Comparison of ENCODE assay signal across 1 cellular context in the genomic region with DNA sequence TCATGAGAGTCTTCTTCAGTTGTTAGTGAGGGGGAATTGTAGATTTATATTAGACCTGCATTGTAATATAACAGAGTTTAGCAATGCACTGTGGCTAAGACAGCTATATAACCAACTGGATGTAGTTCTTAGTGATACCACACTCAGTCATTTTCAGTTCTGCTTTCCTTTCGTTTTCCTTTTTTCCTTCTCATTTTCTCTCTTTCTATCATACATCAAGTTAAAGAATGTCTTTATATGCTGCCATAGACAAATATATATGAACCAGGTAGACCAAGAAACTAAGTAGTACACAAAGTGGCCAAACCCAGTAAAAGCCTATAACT.
TF ChIP-seq lines count a peak whose summit lies in the region.

No MANE protein-coding gene starts in this region.

TF ChIP-seq in GM23338, 12 proteins besides CTCF, POLR2A, EP300 and RAD21 (continued from another document):
- TF ChIP-seq, protein P1, sequence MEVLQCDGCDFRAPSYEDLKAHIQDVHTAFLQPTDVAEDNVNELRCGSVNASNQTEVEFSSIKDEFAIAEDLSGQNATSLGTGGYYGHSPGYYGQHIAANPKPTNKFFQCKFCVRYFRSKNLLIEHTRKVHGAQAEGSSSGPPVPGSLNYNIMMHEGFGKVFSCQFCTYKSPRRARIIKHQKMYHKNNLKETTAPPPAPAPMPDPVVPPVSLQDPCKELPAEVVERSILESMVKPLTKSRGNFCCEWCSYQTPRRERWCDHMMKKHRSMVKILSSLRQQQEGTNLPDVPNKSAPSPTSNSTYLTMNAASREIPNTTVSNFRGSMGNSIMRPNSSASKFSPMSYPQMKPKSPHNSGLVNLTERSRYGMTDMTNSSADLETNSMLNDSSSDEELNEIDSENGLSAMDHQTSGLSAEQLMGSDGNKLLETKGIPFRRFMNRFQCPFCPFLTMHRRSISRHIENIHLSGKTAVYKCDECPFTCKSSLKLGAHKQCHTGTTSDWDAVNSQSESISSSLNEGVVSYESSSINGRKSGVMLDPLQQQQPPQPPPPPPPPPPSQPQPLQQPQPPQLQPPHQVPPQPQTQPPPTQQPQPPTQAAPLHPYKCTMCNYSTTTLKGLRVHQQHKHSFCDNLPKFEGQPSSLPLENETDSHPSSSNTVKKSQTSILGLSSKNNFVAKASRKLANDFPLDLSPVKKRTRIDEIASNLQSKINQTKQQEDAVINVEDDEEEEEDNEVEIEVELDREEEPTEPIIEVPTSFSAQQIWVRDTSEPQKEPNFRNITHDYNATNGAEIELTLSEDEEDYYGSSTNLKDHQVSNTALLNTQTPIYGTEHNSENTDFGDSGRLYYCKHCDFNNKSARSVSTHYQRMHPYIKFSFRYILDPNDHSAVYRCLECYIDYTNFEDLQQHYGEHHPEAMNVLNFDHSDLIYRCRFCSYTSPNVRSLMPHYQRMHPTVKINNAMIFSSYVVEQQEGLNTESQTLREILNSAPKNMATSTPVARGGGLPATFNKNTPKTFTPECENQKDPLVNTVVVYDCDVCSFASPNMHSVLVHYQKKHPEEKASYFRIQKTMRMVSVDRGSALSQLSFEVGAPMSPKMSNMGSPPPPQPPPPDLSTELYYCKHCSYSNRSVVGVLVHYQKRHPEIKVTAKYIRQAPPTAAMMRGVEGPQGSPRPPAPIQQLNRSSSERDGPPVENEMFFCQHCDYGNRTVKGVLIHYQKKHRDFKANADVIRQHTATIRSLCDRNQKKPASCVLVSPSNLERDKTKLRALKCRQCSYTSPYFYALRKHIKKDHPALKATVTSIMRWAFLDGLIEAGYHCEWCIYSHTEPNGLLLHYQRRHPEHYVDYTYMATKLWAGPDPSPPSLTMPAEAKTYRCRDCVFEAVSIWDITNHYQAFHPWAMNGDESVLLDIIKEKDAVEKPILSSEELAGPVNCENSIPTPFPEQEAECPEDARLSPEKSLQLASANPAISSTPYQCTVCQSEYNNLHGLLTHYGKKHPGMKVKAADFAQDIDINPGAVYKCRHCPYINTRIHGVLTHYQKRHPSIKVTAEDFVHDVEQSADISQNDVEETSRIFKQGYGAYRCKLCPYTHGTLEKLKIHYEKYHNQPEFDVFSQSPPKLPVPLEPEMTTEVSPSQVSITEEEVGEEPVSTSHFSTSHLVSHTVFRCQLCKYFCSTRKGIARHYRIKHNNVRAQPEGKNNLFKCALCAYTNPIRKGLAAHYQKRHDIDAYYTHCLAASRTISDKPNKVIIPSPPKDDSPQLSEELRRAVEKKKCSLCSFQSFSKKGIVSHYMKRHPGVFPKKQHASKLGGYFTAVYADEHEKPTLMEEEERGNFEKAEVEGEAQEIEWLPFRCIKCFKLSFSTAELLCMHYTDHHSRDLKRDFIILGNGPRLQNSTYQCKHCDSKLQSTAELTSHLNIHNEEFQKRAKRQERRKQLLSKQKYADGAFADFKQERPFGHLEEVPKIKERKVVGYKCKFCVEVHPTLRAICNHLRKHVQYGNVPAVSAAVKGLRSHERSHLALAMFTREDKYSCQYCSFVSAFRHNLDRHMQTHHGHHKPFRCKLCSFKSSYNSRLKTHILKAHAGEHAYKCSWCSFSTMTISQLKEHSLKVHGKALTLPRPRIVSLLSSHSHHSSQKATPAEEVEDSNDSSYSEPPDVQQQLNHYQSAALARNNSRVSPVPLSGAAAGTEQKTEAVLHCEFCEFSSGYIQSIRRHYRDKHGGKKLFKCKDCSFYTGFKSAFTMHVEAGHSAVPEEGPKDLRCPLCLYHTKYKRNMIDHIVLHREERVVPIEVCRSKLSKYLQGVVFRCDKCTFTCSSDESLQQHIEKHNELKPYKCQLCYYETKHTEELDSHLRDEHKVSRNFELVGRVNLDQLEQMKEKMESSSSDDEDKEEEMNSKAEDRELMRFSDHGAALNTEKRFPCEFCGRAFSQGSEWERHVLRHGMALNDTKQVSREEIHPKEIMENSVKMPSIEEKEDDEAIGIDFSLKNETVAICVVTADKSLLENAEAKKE (CRISPR knock-in tag; IDR thresholded peaks at IDR 0.05), result no peak
- TF ChIP-seq ZNF114 (CRISPR knock-in tag; IDR thresholded peaks at IDR 0.05) (no peak), EZH2 (IDR thresholded peaks at IDR 0.05; ENCODE audit: low read depth, unreplicated experiment) (no peak), NANOG (IDR thresholded peaks at IDR 0.05; ENCODE audit: borderline replicate concordance) (no peak), ZNF331 (CRISPR knock-in tag; IDR thresholded peaks at IDR 0.05; ENCODE audit: low read depth) (no peak)
